In genomic region chr19:11140896-11141295, GRCh38 we compare ENCODE assay signal across 1 cellular context.
TF ChIP-seq lines count a peak whose summit lies in the region.

No MANE protein-coding gene starts in this region.

TF ChIP-seq in HCT116, 20 proteins besides CTCF, POLR2A, EP300 and RAD21 (continued from another document):
- TF ChIP-seq FOSL1 (IDR thresholded peaks at IDR 0.05; ENCODE audit: low read depth), result no peak
- no peak for TF ChIP-seq EZH2 (IDR thresholded peaks at IDR 0.05)
- TF ChIP-seq SIN3A (IDR thresholded peaks at IDR 0.05; ENCODE audit: low read depth), result no peak
- TF ChIP-seq ZNF274 (IDR thresholded peaks at IDR 0.05; ENCODE audit: low read depth, low read length), result no peak
- TF ChIP-seq ZBTB33 (IDR thresholded peaks at IDR 0.05; ENCODE audit: extremely low read depth, insufficient replicate concordance, low read length), result no peak
- TF ChIP-seq SRF (IDR thresholded peaks at IDR 0.05; ENCODE audit: low read depth), result no peak
TF ChIP-seq in HCT116: peak in this region for 0.
